ENCODE assay signal across 10 cellular contexts in genomic region chr12:95205016-95205415, GRCh38. TPM values are rescaled to one million over a fixed set of nuclear protein-coding genes. Genes with fewer than 3 reads are reported as not detected.
DNase-seq lines count a peak whose midpoint lies in the region; ATAC-seq, FAIRE-seq and TF ChIP-seq lines count a peak whose summit lies in the region.
"Had no signal": no experiment of that assay in that cellular context is flagged by ENCODE, and none has a peak within 500 bp of the region (broad histone marks: within the 10 kb centered on the region; RNA-seq: fewer than 3 reads in every experiment).

No MANE protein-coding gene starts in this region.

- H3K27ac Mint-ChIP-seq in neural progenitor cell, result peak overlapping the region; percentile 81
- H3K27ac Mint-ChIP-seq in activated naive CD8-positive, alpha-beta T cell treated with anti-CD3 and anti-CD28 coated beads for 36 hours, result no peak overlapping the region
- no peak overlapping the region for H3K27ac Mint-ChIP-seq in T-helper 17 cell
- H3K27ac Mint-ChIP-seq: T-cell had no signal

- TF ChIP-seq RAD21 in A549 (conservative IDR thresholded peaks at IDR 0.05 in 1 of 2, IDR thresholded peaks at IDR 0.05 in 1 of 2), result no peak

- CTCF ChIA-PET in A549 (lab: Yijun Ruan, JAX), result interaction anchor here (0.9 to 5.4 kb wide), 9 partner anchors 11 to 132 kb away, joined by 3 to 54 read pairs (median 4); partner anchors contain the start of genes FGD6, NR2C1 and VEZT
- CTCF ChIA-PET in PC-3 (lab: Charles Lee), result no interaction called here
- CTCF ChIA-PET in endothelial cell of umbilical vein (lab: Charles Lee), result interaction anchor here (0.6 to 3.5 kb wide), 3 partner anchors 11 to 329 kb away, joined by 3 to 29 read pairs (median 4); partner anchors contain the start of genes FGD6 and VEZT

- H3K4me2 ChIP-seq in A549, result peak overlapping the region; percentile 94
- H3K4me2 ChIP-seq in PC-3 (ENCODE audit: low read length), result peak overlapping the region; percentile 81
- H3K4me2 ChIP-seq in endothelial cell of umbilical vein (ENCODE audit: insufficient read depth, low read length), result peak overlapping the region; percentile 46
- H3K4me2 ChIP-seq in neural progenitor cell, result no peak overlapping the region

- H3K27ac ChIP-seq in A549, result peak overlapping the region; percentile 95 to 99
- peak overlapping the region; percentile 97 for H3K27ac ChIP-seq in PC-3 (ENCODE audit: low read length)
- H3K27ac ChIP-seq in endothelial cell of umbilical vein (ENCODE audit: insufficient read depth, low read depth, low read length), result peak overlapping the region; percentile 81
- H3K27ac ChIP-seq in neural progenitor cell, result no peak overlapping the region

- H3K4me3 Mint-ChIP-seq in neural progenitor cell (no peak overlapping the region), T-helper 17 cell (no peak overlapping the region)
- no peak overlapping the region for H3K4me3 Mint-ChIP-seq in activated naive CD8-positive, alpha-beta T cell treated with anti-CD3 and anti-CD28 coated beads for 36 hours
- H3K4me3 Mint-ChIP-seq: T-cell had no signal

- ATAC-seq in A549 (peak in 1 of 2 experiments; percentile 2; a peak in 2 of 6 replicates), PC-3 (no peak), T-helper 17 cell (no peak), GM18519 (IDR thresholded peaks at IDR 0.05; ENCODE audit: low FRiP score, unreplicated experiment) (no peak)
- ATAC-seq: T-cell had no signal

- WGBS in A549 (ENCODE audit: missing lambda C conversion rate), result 55% methylated on average over 1 of the region's 1 CpG

- POLR2A ChIA-PET in A549 (lab: Yijun Ruan, JAX), result interaction anchor here (1.5 to 3.6 kb wide), 3 partner anchors 11 to 31 kb away, joined by 7 to 42 read pairs (median 10); partner anchors contain the start of genes FGD6 and VEZT
- POLR2A ChIA-PET in PC-3 (lab: Charles Lee; ENCODE audit: unreplicated experiment), result interaction anchor here (0.6 kb wide), 1 partner anchor 57 kb away, joined by 3 read pairs; no protein-coding TSS in a partner anchor
- POLR2A ChIA-PET in endothelial cell of umbilical vein (lab: Charles Lee), result no interaction called here

- FAIRE-seq in A549 (lab: Jason Lieb, UNC), result no peak
- FAIRE-seq in endothelial cell of umbilical vein (lab: Jason Lieb, UNC), result no peak

- H3K36me3 ChIP-seq in PC-3 (ENCODE audit: low read depth, low read length) (peaks cover 4% of the 10 kb centered on the region; the same call in 1 of the 2 replicates), endothelial cell of umbilical vein (ENCODE audit: control insufficient read depth in 2 of 2, extremely low read depth in 1 of 2, insufficient read depth in 2 of 2, low read length in 2 of 2) (peaks cover 0 to 2% of the 10 kb centered on the region in 2 experiments), neural progenitor cell (no peaks in the 10 kb centered on the region)

- TF ChIP-seq POLR2A in A549 (IDR thresholded peaks at IDR 0.05; ENCODE audit: low read length) (no peak), endothelial cell of umbilical vein (IDR thresholded peaks at IDR 0.05; ENCODE audit: low read depth, low read length) (no peak)

- H3K4me3 ChIP-seq in A549 (no peak overlapping the region), PC-3 (ENCODE audit: low read length) (no peak overlapping the region; the same call in 1 of the 2 replicates), endothelial cell of umbilical vein (replicated peaks in 1 of 3; ENCODE audit: insufficient read depth in 1 of 3, low read depth in 1 of 3, low read length in 3 of 3) (no peak overlapping the region), neural progenitor cell (no peak overlapping the region)

- no peaks in the 10 kb centered on the region for H3K9me3 ChIP-seq in A549
- H3K9me3 ChIP-seq in PC-3 (ENCODE audit: low read length), result no peaks in the 10 kb centered on the region
- no peaks in the 10 kb centered on the region for H3K9me3 ChIP-seq in endothelial cell of umbilical vein (replicated peaks; ENCODE audit: control insufficient read depth, insufficient read depth, low read length)
- H3K9me3 ChIP-seq in neural progenitor cell (ENCODE audit: low read depth), result no peaks in the 10 kb centered on the region
- H3K9me3 ChIP-seq in T-helper 17 cell (ENCODE audit: control insufficient read depth, low read length, poor library complexity, severe bottlenecking), result no peaks in the 10 kb centered on the region

- no peaks in the 10 kb centered on the region for H3K9me3 Mint-ChIP-seq in neural progenitor cell
- H3K9me3 Mint-ChIP-seq in activated naive CD8-positive, alpha-beta T cell treated with anti-CD3 and anti-CD28 coated beads for 36 hours, result no peaks in the 10 kb centered on the region
- H3K9me3 Mint-ChIP-seq: T-cell had no signal

- TF ChIP-seq CTCF in A549 (IDR thresholded peaks at IDR 0.05) (no peak), PC-3 (conservative IDR thresholded peaks at IDR 0.05; ENCODE audit: low read depth, low read length) (no peak), endothelial cell of umbilical vein (IDR thresholded peaks at IDR 0.05; ENCODE audit: extremely low read depth in 1 of 2, insufficient read depth in 1 of 2, low read depth in 1 of 2, low read length in 2 of 2) (no peak), neural progenitor cell (IDR thresholded peaks at IDR 0.05) (no peak)

- H3K9me1 ChIP-seq in endothelial cell of umbilical vein (replicated peaks; ENCODE audit: control insufficient read depth, extremely low read depth, insufficient read depth, low read length), result no peaks in the 10 kb centered on the region

- H2AFZ ChIP-seq in PC-3 (ENCODE audit: low read length) (no peak overlapping the region), endothelial cell of umbilical vein (ENCODE audit: low read depth, low read length) (no peak overlapping the region), neural progenitor cell (replicated peaks) (no peak overlapping the region)

- BruUV-seq in PC-3 (replicated peaks; lab: Mats Ljungman, UMichigan), result no TSS peak
- BruUV-seq in endothelial cell of umbilical vein (replicated peaks; lab: Mats Ljungman, UMichigan), result no TSS peak

- H3K27me3 Mint-ChIP-seq in neural progenitor cell (ENCODE audit: insufficient read depth, low read depth) (no peaks in the 10 kb centered on the region), T-helper 17 cell (peaks cover 5% of the 10 kb centered on the region)
- no peaks in the 10 kb centered on the region for H3K27me3 Mint-ChIP-seq in activated naive CD8-positive, alpha-beta T cell treated with anti-CD3 and anti-CD28 coated beads for 36 hours

- H3K4me1 ChIP-seq in A549 (peaks cover 65% of the 10 kb centered on the region), PC-3 (ENCODE audit: insufficient read depth, low read length) (peaks cover 64% of the 10 kb centered on the region), endothelial cell of umbilical vein (ENCODE audit: control insufficient read depth, extremely low read depth, insufficient read depth, low read length) (peaks cover 56% of the 10 kb centered on the region), neural progenitor cell (peaks cover 33% of the 10 kb centered on the region)

- H4K20me1 ChIP-seq in PC-3 (ENCODE audit: low read length) (no peaks in the 10 kb centered on the region), endothelial cell of umbilical vein (replicated peaks; ENCODE audit: control insufficient read depth, extremely low read depth, insufficient read depth, low read length) (no peaks in the 10 kb centered on the region), neural progenitor cell (ENCODE audit: low read depth) (peaks cover 14% of the 10 kb centered on the region)

- dilution Hi-C loops in endothelial cell of umbilical vein (cut with MboI; ENCODE audit: extremely low pct_ligation_motif_present, low sequenced_read_pairs), result loop anchor here (25.0 kb wide), 1 partner anchor 93 kb away; no protein-coding TSS in a partner anchor

- peak overlapping the region; percentile 74 for H3K9ac ChIP-seq in PC-3 (ENCODE audit: low read length)
- H3K9ac ChIP-seq in endothelial cell of umbilical vein (replicated peaks; ENCODE audit: extremely low read depth, insufficient read depth, low read length), result no peak overlapping the region
- no peak overlapping the region for H3K9ac ChIP-seq in neural progenitor cell

- H3K27me3 ChIP-seq in PC-3 (ENCODE audit: low read length) (no peaks in the 10 kb centered on the region), endothelial cell of umbilical vein (ENCODE audit: control insufficient read depth in 2 of 2, insufficient read depth in 2 of 2, low read length in 2 of 2) (no peaks in the 10 kb centered on the region), neural progenitor cell (no peaks in the 10 kb centered on the region)

- peaks cover 33% of the 10 kb centered on the region for H3K4me1 Mint-ChIP-seq in neural progenitor cell
- H3K4me1 Mint-ChIP-seq in activated naive CD8-positive, alpha-beta T cell treated with anti-CD3 and anti-CD28 coated beads for 36 hours, result peaks cover 13% of the 10 kb centered on the region
- peaks cover 3% of the 10 kb centered on the region for H3K4me1 Mint-ChIP-seq in T-helper 17 cell

- H3F3A ChIP-seq in PC-3 (ENCODE audit: low read length, unreplicated experiment) (no peaks in the 10 kb centered on the region), neural progenitor cell (ENCODE audit: low read depth) (peaks cover 26% of the 10 kb centered on the region)

- no peaks in the 10 kb centered on the region for H3K9me2 ChIP-seq in PC-3 (replicated peaks; ENCODE audit: low read length)

- intact Hi-C loops in PC-3 (cut with micrococcal nuclease) (no loop called here), endothelial cell of umbilical vein (cut with micrococcal nuclease) (no loop called here)

- TF ChIP-seq EP300 in A549 (IDR thresholded peaks at IDR 0.05), result no peak

- DNase-seq in A549 (ENCODE audit: low read depth in 1 of 2, low spot score in 1 of 2), result no peak
- no peak for DNase-seq in PC-3
- DNase-seq in endothelial cell of umbilical vein (ENCODE audit: low read depth, low spot score), result no peak
- no peak for DNase-seq in neural progenitor cell (ENCODE audit: low spot score)
- no peak for DNase-seq in activated naive CD8-positive, alpha-beta T cell treated with anti-CD3 and anti-CD28 coated beads for 36 hours
- no peak for DNase-seq in NCI-H2196 treated with DMSO at 0.1 percent for 48 hours (lab: John Stamatoyannopoulos, UW; ENCODE audit: unreplicated experiment)
- DNase-seq in T-helper 17 cell, result no peak
- DNase-seq: NCI-H1092 treated with DMSO at 0.1 percent for 48 hours, T-cell had no signal

- H3K36me3 Mint-ChIP-seq in neural progenitor cell (peaks cover 24% of the 10 kb centered on the region), T-helper 17 cell (ENCODE audit: low read depth) (no peaks in the 10 kb centered on the region)
- H3K36me3 Mint-ChIP-seq in activated naive CD8-positive, alpha-beta T cell treated with anti-CD3 and anti-CD28 coated beads for 36 hours, result no peaks in the 10 kb centered on the region
- H3K36me3 Mint-ChIP-seq: T-cell had no signal

- peaks cover 88% of the 10 kb centered on the region for H3K79me2 ChIP-seq in PC-3 (ENCODE audit: low read length)
- peaks cover 26% of the 10 kb centered on the region for H3K79me2 ChIP-seq in endothelial cell of umbilical vein (ENCODE audit: control insufficient read depth, insufficient read depth, low read length)
- H3K79me2 ChIP-seq in neural progenitor cell (ENCODE audit: low read depth), result peaks cover 94% of the 10 kb centered on the region

RNA-seq across cellular contexts. Expression of gene FGD6, which starts 12.3 kb away (rescaled TPM):
- 42.0 and 48.0 TPM in 2 replicates for polyA plus RNA-seq in A549 (2011; rRNA removed)
- 6.0 and 6.7 TPM in 2 replicates for polyA plus RNA-seq in A549 (2012; cell fraction: cytosol; rRNA removed)
- polyA plus RNA-seq in A549 (2012; cell fraction: nucleus; rRNA removed), result 10.5 and 17.1 TPM in 2 replicates
- polyA plus RNA-seq in A549 (2017; fragmentation: RNase III; extraction: RNeasy Plus Mini Kit Qiagen cat#74134 plus additional on column Dnase treatment), result 15.5 to 17.6 TPM (median 16.5 TPM) in 3 replicates
- 54.8 and 54.9 TPM in 2 replicates for polyA minus RNA-seq in A549 (2011; rRNA and poly(A)+ RNA removed)
- 14.2 and 14.3 TPM in 2 replicates for total RNA-seq in PC-3 (2014; rRNA removed)
- 14.0 and 17.8 TPM in 2 replicates for total RNA-seq in endothelial cell of umbilical vein
- polyA plus RNA-seq in endothelial cell of umbilical vein, result 5.7 and 5.9 TPM in 2 replicates
- 3.4 and 4.0 TPM in 2 replicates for polyA plus RNA-seq in endothelial cell of umbilical vein (2011; cell fraction: cytosol; rRNA removed)
- polyA plus RNA-seq in endothelial cell of umbilical vein (2011; cell fraction: nucleus; rRNA removed), result 20.7 and 24.2 TPM in 2 replicates
- polyA plus RNA-seq in endothelial cell of umbilical vein (2012), result 10.1 and 10.8 TPM in 2 replicates
- 12.2 and 12.3 TPM in 2 replicates for polyA minus RNA-seq in endothelial cell of umbilical vein
- polyA minus RNA-seq in endothelial cell of umbilical vein (2011; cell fraction: cytosol; rRNA and poly(A)+ RNA removed), result 9.4 TPM
- polyA minus RNA-seq in endothelial cell of umbilical vein (2011; cell fraction: nucleus; rRNA and poly(A)+ RNA removed), result 27.2 and 36.2 TPM in 2 replicates
- total RNA-seq in neural progenitor cell (ENCODE audit: low replicate concordance), result 25.4 and 32.0 TPM in 2 replicates
- under 1 TPM; 0.70 to 0.87 TPM for total RNA-seq in activated naive CD8-positive, alpha-beta T cell treated with anti-CD3 and anti-CD28 coated beads for 36 hours
- total RNA-seq in T-helper 17 cell, result 1 to 10 TPM; 1.2 to 1.3 TPM

RNA-seq across cellular contexts. Expression of gene VEZT, which starts 12.6 kb away (rescaled TPM):
- polyA plus RNA-seq in A549 (2011; rRNA removed) (256 and 259 TPM in 2 replicates), A549 (2017; fragmentation: RNase III; extraction: RNeasy Plus Mini Kit Qiagen cat#74134 plus additional on column Dnase treatment) (87.1 to 92.3 TPM (median 89.6 TPM) in 3 replicates), endothelial cell of umbilical vein (53.3 and 57.8 TPM in 2 replicates)
- 45.9 and 52.6 TPM in 2 replicates for polyA plus RNA-seq in A549 (2012; cell fraction: cytosol; rRNA removed)
- 20.8 and 28.1 TPM in 2 replicates for polyA plus RNA-seq in A549 (2012; cell fraction: nucleus; rRNA removed)
- 184 and 235 TPM in 2 replicates for polyA minus RNA-seq in A549 (2011; rRNA and poly(A)+ RNA removed)
- total RNA-seq in PC-3 (2014; rRNA removed) (83.6 and 85.9 TPM in 2 replicates), endothelial cell of umbilical vein (85.2 and 91.3 TPM in 2 replicates), neural progenitor cell (ENCODE audit: low replicate concordance) (89.8 and 126 TPM in 2 replicates), T-helper 17 cell (10 to 100 TPM; 46.4 to 54.9 TPM)
- 77.4 and 78.5 TPM in 2 replicates for polyA plus RNA-seq in endothelial cell of umbilical vein (2011; cell fraction: cytosol; rRNA removed)
- polyA plus RNA-seq in endothelial cell of umbilical vein (2011; cell fraction: nucleus; rRNA removed), result 97.8 and 107 TPM in 2 replicates
- polyA plus RNA-seq in endothelial cell of umbilical vein (2012), result 92.8 and 105 TPM in 2 replicates
- polyA minus RNA-seq in endothelial cell of umbilical vein, result 141 and 142 TPM in 2 replicates
- 22.4 TPM for polyA minus RNA-seq in endothelial cell of umbilical vein (2011; cell fraction: cytosol; rRNA and poly(A)+ RNA removed)
- 157 and 235 TPM in 2 replicates for polyA minus RNA-seq in endothelial cell of umbilical vein (2011; cell fraction: nucleus; rRNA and poly(A)+ RNA removed)
- 10 to 100 TPM; 52.7 to 58.4 TPM for total RNA-seq in activated naive CD8-positive, alpha-beta T cell treated with anti-CD3 and anti-CD28 coated beads for 36 hours
